8 cellular contexts compared by ENCODE assay signal in the genomic region with DNA sequence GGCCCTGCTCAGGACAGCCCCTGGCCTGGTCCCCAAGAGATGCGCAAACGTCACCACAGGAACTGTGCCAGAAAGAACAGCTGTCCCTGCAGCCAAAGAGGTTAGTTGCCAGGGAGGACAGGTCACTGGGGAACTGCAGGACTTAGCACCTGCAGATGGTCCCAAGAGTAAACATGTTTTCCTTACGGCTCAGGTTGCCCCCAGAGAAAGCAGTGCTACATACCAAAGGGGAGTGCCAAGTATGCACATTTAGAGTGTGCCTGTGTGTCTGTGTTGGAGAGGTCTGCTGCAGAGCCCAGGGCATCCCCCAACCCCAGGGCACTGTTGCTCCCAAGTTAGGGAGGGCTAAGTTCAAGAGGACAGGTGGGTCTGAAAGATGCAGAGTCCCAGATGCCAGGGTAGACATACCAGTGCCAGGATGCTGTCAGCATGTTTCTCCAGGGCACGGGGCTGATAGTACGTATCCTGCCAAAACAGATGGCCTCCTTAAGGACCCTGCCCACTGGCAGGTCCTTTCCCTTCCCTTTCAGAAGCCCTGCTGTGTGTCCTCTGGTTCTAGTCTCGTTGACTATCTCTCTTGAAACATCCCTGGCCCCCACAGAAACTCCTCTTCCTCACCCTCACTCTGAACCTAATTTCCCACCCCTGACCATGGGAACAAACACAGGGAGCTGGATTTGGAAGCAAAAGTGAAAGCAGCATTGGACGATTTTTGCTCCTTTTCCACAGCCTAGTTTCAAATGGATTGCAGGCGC. TPM values are rescaled to one million over a fixed set of nuclear protein-coding genes. Genes with fewer than 3 reads are reported as not detected.
DNase-seq lines count a peak whose midpoint lies in the region; ATAC-seq and TF ChIP-seq lines count a peak whose summit lies in the region.

No MANE protein-coding gene starts in this region.

- peak overlapping the region; percentile 96 for H3K4me3 Mint-ChIP-seq in activated CD4-positive, alpha-beta T cell treated with anti-CD3 and anti-CD28 coated beads, Interleukin-2, amount 10 ng/mL, durations not matched to agents 7 days and 5 days

- H3K27ac ChIP-seq in esophagus squamous epithelium (peak overlapping the region in 3 of 4 donors; percentile 96 to 99 (median 99)), neuronal stem cell (replicated peaks; ENCODE audit: low read length) (no peak overlapping the region)

- H4K91ac ChIP-seq in neuronal stem cell (ENCODE audit: low read depth, low read length, poor library complexity) = no peak overlapping the region

- peaks cover 3% of the 10 kb centered on the region for H3K79me1 ChIP-seq in neuronal stem cell (ENCODE audit: low read depth, low read length)

- peak overlapping the region; percentile 6 for H3K23ac ChIP-seq in neuronal stem cell (ENCODE audit: low read depth, low read length, poor library complexity)

- no peak overlapping the region for H2AK5ac ChIP-seq in neuronal stem cell (ENCODE audit: low read depth, low read length)

- no peak for TF ChIP-seq POLR2A in esophagus squamous epithelium (IDR thresholded peaks at IDR 0.05)

- no peak overlapping the region for H3K14ac ChIP-seq in neuronal stem cell (ENCODE audit: low read length)

- H3K36me3 ChIP-seq in esophagus squamous epithelium (peaks cover 0 to 44% (median 4%) of the 10 kb centered on the region in 3 donors), neuronal stem cell (replicated peaks in 1 of 2; ENCODE audit: control insufficient read depth in 2 of 2, insufficient read depth in 2 of 2, low read length in 2 of 2) (peaks cover 8 to 45% of the 10 kb centered on the region in 2 donors)

- no peak overlapping the region for H2BK5ac ChIP-seq in neuronal stem cell (ENCODE audit: low read length)

- H3K27me3 ChIP-seq in esophagus squamous epithelium (no peaks in the 10 kb centered on the region), neuronal stem cell (ENCODE audit: control insufficient read depth in 3 of 3, insufficient read depth in 3 of 3, low read depth in 1 of 3, low read length in 3 of 3) (no peaks in the 10 kb centered on the region)

- H2BK15ac ChIP-seq in neuronal stem cell (ENCODE audit: low read length) = no peak overlapping the region

- WGBS in esophagus squamous epithelium, 2 donors = 18 to 31% methylated on average over 5 to 8 of the region's 8 CpGs
- no CpG with 5 or more reads among the region's 8 CpGs for whole genome bisulfite sequencing in neuronal stem cell (ENCODE audit: extremely low coverage in 2 of 2, insufficient read length in 2 of 2, insufficient replicate concordance in 1 of 2), 2 donors

- CTCF ChIA-PET in activated CD4-positive, alpha-beta T cell treated with anti-CD3 and anti-CD28 coated beads, Interleukin-2, amount 10 ng/mL, durations not matched to agents 7 days and 5 days (lab: Charles Lee) = interaction anchor here (1.4 to 2.2 kb wide), 2 partner anchors 18 to 68 kb away, joined by 3 to 8 read pairs; no protein-coding TSS in a partner anchor

- H3K9ac ChIP-seq in neuronal stem cell (ENCODE audit: low read depth, low read length, poor library complexity) = peak overlapping the region; percentile 78

- H2AFZ ChIP-seq in neuronal stem cell (ENCODE audit: low read length) = peak overlapping the region; percentile 88

- peak overlapping the region; percentile 64 to 96 (median 81) for H3K4me3 ChIP-seq in esophagus squamous epithelium
- peak overlapping the region; percentile 77 to 88 for H3K4me3 ChIP-seq in neuronal stem cell (ENCODE audit: low read length in 2 of 2)

- no peak overlapping the region for H2BK120ac ChIP-seq in neuronal stem cell (ENCODE audit: low read depth, low read length)

- H3K4me2 ChIP-seq in neuronal stem cell (ENCODE audit: insufficient read depth, low read length, poor library complexity, severe bottlenecking) = peak overlapping the region; percentile 75

- no peaks in the 10 kb centered on the region for H3K9me3 ChIP-seq in esophagus squamous epithelium
- H3K9me3 ChIP-seq in neuronal stem cell (replicated peaks in 1 of 2; ENCODE audit: control insufficient read depth in 2 of 2, insufficient read depth in 1 of 2, low read depth in 1 of 2, low read length in 2 of 2) = no peaks in the 10 kb centered on the region

- no peaks in the 10 kb centered on the region for H3K9me3 Mint-ChIP-seq in activated CD4-positive, alpha-beta T cell treated with anti-CD3 and anti-CD28 coated beads, Interleukin-2, amount 10 ng/mL, durations not matched to agents 7 days and 5 days

- H3K27me3 Mint-ChIP-seq in activated CD4-positive, alpha-beta T cell treated with anti-CD3 and anti-CD28 coated beads, Interleukin-2, amount 10 ng/mL, durations not matched to agents 7 days and 5 days = no peaks in the 10 kb centered on the region

- no peak overlapping the region for H4K8ac ChIP-seq in neuronal stem cell (ENCODE audit: low read depth, low read length)

- intact Hi-C loops in esophagus squamous epithelium (cut with DNase I) = no loop called here

- ATAC-seq in HG03175 (IDR thresholded peaks at IDR 0.05; ENCODE audit: unreplicated experiment) (no peak), HG03521 (IDR thresholded peaks at IDR 0.05; ENCODE audit: unreplicated experiment) (no peak)

- DNase-seq in activated CD4-positive, alpha-beta T cell treated with anti-CD3 and anti-CD28 coated beads, Interleukin-2, amount 10 ng/mL, durations not matched to agents 7 days and 5 days = no peak
- DNase-seq in activated CD4-positive, alpha-beta T cell treated with anti-CD3 and anti-CD28 coated beads, Interleukin-2, amount 50 U/mL, for 1 hour = no peak
- DNase-seq in SHP77 (lab: John Stamatoyannopoulos, UW) (peak; percentile 71), esophagus squamous epithelium (lab: John Stamatoyannopoulos, UW) (no peak), neuronal stem cell (ENCODE audit: low spot score) (no peak), islet precursor cell (no peak)

- H3K4me1 ChIP-seq in esophagus squamous epithelium (peaks cover 14 to 48% (median 21%) of the 10 kb centered on the region in 3 donors), neuronal stem cell (ENCODE audit: control insufficient read depth in 2 of 2, insufficient read depth in 1 of 2, low read depth in 1 of 2, low read length in 2 of 2) (peaks cover 6 to 7% of the 10 kb centered on the region in 2 donors)

- H2BK12ac ChIP-seq in neuronal stem cell (ENCODE audit: low read length) = no peak overlapping the region

- H3K4ac ChIP-seq in neuronal stem cell (ENCODE audit: low read length) = no peak overlapping the region

- TF ChIP-seq CTCF in esophagus squamous epithelium (IDR thresholded peaks at IDR 0.05) = no peak

- peaks cover 27% of the 10 kb centered on the region for H3K36me3 Mint-ChIP-seq in activated CD4-positive, alpha-beta T cell treated with anti-CD3 and anti-CD28 coated beads, Interleukin-2, amount 10 ng/mL, durations not matched to agents 7 days and 5 days (ENCODE audit: low read depth)

- no peak overlapping the region for H3K18ac ChIP-seq in neuronal stem cell (ENCODE audit: low read length)

- peak overlapping the region; percentile 96 for H3K27ac Mint-ChIP-seq in activated CD4-positive, alpha-beta T cell treated with anti-CD3 and anti-CD28 coated beads, Interleukin-2, amount 10 ng/mL, durations not matched to agents 7 days and 5 days

- H3K4me1 Mint-ChIP-seq in activated CD4-positive, alpha-beta T cell treated with anti-CD3 and anti-CD28 coated beads, Interleukin-2, amount 10 ng/mL, durations not matched to agents 7 days and 5 days = peaks cover 35% of the 10 kb centered on the region

- POLR2A ChIA-PET in activated CD4-positive, alpha-beta T cell treated with anti-CD3 and anti-CD28 coated beads, Interleukin-2, amount 10 ng/mL, durations not matched to agents 7 days and 5 days (lab: Charles Lee) = interaction anchor here (0.6 kb wide), 1 partner anchor 389 kb away, joined by 3 read pairs; no protein-coding TSS in a partner anchor

RNA-seq across cellular contexts. Expression of gene ABHD16A, which starts 1.3 kb away (rescaled TPM):
- 10 to 100 TPM; 47.2 to 54.1 TPM for total RNA-seq in activated CD4-positive, alpha-beta T cell treated with anti-CD3 and anti-CD28 coated beads, Interleukin-2, amount 10 ng/mL, durations not matched to agents 7 days and 5 days
- 10 to 100 TPM; 38.5 to 43.3 (median 40.1) TPM for total RNA-seq in esophagus squamous epithelium
- 32.8 TPM for polyA plus RNA-seq in neuronal stem cell (2013, experiment 1 of 2)
- 34.1 TPM for polyA plus RNA-seq in neuronal stem cell (2013, experiment 2 of 2)

RNA-seq across cellular contexts. Expression of gene LY6G6F, which starts 4.8 kb away (rescaled TPM):
- not detected for total RNA-seq in activated CD4-positive, alpha-beta T cell treated with anti-CD3 and anti-CD28 coated beads, Interleukin-2, amount 10 ng/mL, durations not matched to agents 7 days and 5 days
- total RNA-seq in esophagus squamous epithelium = not detected
- polyA plus RNA-seq in neuronal stem cell (2013, experiment 1 of 2) = not detected
- not detected for polyA plus RNA-seq in neuronal stem cell (2013, experiment 2 of 2)

RNA-seq across cellular contexts. Expression of gene LY6G6D, which starts 13.3 kb away (rescaled TPM):
- total RNA-seq in activated CD4-positive, alpha-beta T cell treated with anti-CD3 and anti-CD28 coated beads, Interleukin-2, amount 10 ng/mL, durations not matched to agents 7 days and 5 days = not detected
- not detected for total RNA-seq in esophagus squamous epithelium
- not detected for polyA plus RNA-seq in neuronal stem cell (2013, experiment 1 of 2)
- not detected for polyA plus RNA-seq in neuronal stem cell (2013, experiment 2 of 2)

RNA-seq across cellular contexts. Expression of gene LY6G6C, which starts 19.7 kb away (rescaled TPM):
- not detected for total RNA-seq in activated CD4-positive, alpha-beta T cell treated with anti-CD3 and anti-CD28 coated beads, Interleukin-2, amount 10 ng/mL, durations not matched to agents 7 days and 5 days
- total RNA-seq in esophagus squamous epithelium = 10 to 100 TPM in 1 of 4 donors, 1 to 10 TPM in 2, under 1 TPM in 1; 0.53 to 14.6 (median 2.4) TPM
- polyA plus RNA-seq in neuronal stem cell (2013, experiment 1 of 2) = 0.57 TPM
- 0.66 TPM for polyA plus RNA-seq in neuronal stem cell (2013, experiment 2 of 2)

RNA-seq across cellular contexts. Expression of gene LY6G5C, which starts 21.0 kb away (rescaled TPM):
- total RNA-seq in activated CD4-positive, alpha-beta T cell treated with anti-CD3 and anti-CD28 coated beads, Interleukin-2, amount 10 ng/mL, durations not matched to agents 7 days and 5 days = 1 to 10 TPM; 1.7 to 2.1 TPM
- under 1 TPM in 2 of 4 donors, not detected in 2; 0.57 to 0.83 TPM for total RNA-seq in esophagus squamous epithelium
- polyA plus RNA-seq in neuronal stem cell (2013, experiment 1 of 2) = 0.33 TPM
- polyA plus RNA-seq in neuronal stem cell (2013, experiment 2 of 2) = 0.28 TPM

Comparison
In these comparisons a context has a peak if more than half of its experiments do, and no peak if none do; other contexts are left out.
1. DNase-seq: peak in SHP77 (2 of 2); none in activated CD4-positive, alpha-beta T cell treated with anti-CD3 and anti-CD28 coated beads, Interleukin-2, amount 10 ng/mL, durations not matched to agents 7 days and 5 days (single experiment), activated CD4-positive, alpha-beta T cell treated with anti-CD3 and anti-CD28 coated beads, Interleukin-2, amount 50 U/mL, for 1 hour (single experiment), esophagus squamous epithelium (single experiment), neuronal stem cell (single experiment) and islet precursor cell (single experiment).